Comparison of ENCODE assay signal across 1 cellular context in the genomic region with DNA sequence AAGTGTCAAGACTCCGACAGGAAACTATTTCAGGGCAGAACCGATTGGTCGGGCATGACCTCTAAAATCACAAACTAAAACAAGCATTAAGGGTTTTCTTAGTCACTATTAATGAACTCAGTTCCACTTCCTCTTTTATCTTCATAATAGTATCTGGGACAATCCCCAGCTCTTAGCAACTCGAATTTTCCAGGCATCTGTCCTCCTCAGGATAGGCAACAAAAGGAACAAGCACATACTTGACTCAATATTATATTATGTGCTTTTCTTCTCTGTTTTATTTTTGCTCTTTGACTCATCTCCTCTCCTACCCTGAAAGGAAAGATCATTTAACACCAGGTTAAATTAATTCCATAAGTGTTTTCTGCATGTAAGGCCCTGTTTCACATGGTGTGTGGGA.
A peak's percentile ranks its signal among the peaks of the same experiment; 100 is the strongest.
TF ChIP-seq lines count a peak whose summit lies in the region.

No MANE protein-coding gene starts in this region.

TF ChIP-seq in GM12878, 131 proteins besides CTCF, POLR2A, EP300 and RAD21 (continued from another document and continues in another):
- TF ChIP-seq, protein P1, sequence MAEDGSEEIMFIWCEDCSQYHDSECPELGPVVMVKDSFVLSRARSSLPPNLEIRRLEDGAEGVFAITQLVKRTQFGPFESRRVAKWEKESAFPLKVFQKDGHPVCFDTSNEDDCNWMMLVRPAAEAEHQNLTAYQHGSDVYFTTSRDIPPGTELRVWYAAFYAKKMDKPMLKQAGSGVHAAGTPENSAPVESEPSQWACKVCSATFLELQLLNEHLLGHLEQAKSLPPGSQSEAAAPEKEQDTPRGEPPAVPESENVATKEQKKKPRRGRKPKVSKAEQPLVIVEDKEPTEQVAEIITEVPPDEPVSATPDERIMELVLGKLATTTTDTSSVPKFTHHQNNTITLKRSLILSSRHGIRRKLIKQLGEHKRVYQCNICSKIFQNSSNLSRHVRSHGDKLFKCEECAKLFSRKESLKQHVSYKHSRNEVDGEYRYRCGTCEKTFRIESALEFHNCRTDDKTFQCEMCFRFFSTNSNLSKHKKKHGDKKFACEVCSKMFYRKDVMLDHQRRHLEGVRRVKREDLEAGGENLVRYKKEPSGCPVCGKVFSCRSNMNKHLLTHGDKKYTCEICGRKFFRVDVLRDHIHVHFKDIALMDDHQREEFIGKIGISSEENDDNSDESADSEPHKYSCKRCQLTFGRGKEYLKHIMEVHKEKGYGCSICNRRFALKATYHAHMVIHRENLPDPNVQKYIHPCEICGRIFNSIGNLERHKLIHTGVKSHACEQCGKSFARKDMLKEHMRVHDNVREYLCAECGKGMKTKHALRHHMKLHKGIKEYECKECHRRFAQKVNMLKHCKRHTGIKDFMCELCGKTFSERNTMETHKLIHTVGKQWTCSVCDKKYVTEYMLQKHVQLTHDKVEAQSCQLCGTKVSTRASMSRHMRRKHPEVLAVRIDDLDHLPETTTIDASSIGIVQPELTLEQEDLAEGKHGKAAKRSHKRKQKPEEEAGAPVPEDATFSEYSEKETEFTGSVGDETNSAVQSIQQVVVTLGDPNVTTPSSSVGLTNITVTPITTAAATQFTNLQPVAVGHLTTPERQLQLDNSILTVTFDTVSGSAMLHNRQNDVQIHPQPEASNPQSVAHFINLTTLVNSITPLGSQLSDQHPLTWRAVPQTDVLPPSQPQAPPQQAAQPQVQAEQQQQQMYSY (CRISPR knock-in tag; IDR thresholded peaks at IDR 0.05), result no peak
- TF ChIP-seq, protein P2, sequence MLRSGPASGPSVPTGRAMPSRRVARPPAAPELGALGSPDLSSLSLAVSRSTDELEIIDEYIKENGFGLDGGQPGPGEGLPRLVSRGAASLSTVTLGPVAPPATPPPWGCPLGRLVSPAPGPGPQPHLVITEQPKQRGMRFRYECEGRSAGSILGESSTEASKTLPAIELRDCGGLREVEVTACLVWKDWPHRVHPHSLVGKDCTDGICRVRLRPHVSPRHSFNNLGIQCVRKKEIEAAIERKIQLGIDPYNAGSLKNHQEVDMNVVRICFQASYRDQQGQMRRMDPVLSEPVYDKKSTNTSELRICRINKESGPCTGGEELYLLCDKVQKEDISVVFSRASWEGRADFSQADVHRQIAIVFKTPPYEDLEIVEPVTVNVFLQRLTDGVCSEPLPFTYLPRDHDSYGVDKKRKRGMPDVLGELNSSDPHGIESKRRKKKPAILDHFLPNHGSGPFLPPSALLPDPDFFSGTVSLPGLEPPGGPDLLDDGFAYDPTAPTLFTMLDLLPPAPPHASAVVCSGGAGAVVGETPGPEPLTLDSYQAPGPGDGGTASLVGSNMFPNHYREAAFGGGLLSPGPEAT (IDR thresholded peaks at IDR 0.05; ENCODE audit: low read depth), result peak; percentile 22; the same call in 1 of the 2 replicates
- TF ChIP-seq, protein P3, sequence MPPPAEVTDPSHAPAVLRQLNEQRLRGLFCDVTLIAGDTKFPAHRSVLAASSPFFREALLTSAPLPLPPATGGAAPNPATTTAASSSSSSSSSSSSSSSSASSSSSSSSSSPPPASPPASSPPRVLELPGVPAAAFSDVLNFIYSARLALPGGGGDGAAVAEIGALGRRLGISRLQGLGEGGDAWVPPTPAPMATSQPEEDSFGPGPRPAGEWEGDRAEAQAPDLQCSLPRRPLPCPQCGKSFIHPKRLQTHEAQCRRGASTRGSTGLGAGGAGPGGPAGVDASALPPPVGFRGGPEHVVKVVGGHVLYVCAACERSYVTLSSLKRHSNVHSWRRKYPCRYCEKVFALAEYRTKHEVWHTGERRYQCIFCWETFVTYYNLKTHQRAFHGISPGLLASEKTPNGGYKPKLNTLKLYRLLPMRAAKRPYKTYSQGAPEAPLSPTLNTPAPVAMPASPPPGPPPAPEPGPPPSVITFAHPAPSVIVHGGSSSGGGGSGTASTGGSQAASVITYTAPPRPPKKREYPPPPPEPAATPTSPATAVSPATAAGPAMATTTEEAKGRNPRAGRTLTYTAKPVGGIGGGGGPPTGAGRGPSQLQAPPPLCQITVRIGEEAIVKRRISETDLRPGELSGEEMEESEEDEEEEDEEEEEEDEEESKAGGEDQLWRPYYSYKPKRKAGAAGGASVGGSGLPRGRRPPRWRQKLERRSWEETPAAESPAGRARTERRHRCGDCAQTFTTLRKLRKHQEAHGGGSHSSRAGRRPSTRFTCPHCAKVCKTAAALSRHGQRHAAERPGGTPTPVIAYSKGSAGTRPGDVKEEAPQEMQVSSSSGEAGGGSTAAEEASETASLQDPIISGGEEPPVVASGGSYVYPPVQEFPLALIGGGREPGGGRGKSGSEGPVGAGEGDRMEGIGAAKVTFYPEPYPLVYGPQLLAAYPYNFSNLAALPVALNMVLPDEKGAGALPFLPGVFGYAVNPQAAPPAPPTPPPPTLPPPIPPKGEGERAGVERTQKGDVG (CRISPR knock-in tag; IDR thresholded peaks at IDR 0.05), result no peak
- TF ChIP-seq SUPT20H (IDR thresholded peaks at IDR 0.05; ENCODE audit: borderline replicate concordance, control insufficient read depth, low read depth, low read length) (no peak), GATAD2B (conservative IDR thresholded peaks at IDR 0.05; ENCODE audit: low read depth) (0 out of 2 replicates have a peak, but pooled peaks have one; percentile 33), SPI1 (IDR thresholded peaks at IDR 0.05; ENCODE audit: borderline replicate concordance, insufficient read depth, low read depth, low read length) (peak; percentile 99), RUNX3 (IDR thresholded peaks at IDR 0.05; ENCODE audit: low read length) (peak; percentile 49), ZBED1 (IDR thresholded peaks at IDR 0.05; ENCODE audit: borderline replicate concordance) (peak; percentile 42; the same call in 1 of the 2 replicates), STAT3 (IDR thresholded peaks at IDR 0.05; ENCODE audit: low read depth, low read length) (no peak), SMC3 (IDR thresholded peaks at IDR 0.05; ENCODE audit: borderline replicate concordance, low read length) (no peak), NR2C1 (IDR thresholded peaks at IDR 0.05) (no peak), MEF2A (IDR thresholded peaks at IDR 0.05; ENCODE audit: insufficient read depth, low read depth, low read length) (peak; percentile 77; the same call in 1 of the 2 replicates), YBX1 (IDR thresholded peaks at IDR 0.05) (no peak), HDAC2 (IDR thresholded peaks at IDR 0.05) (no peak), HCFC1 (IDR thresholded peaks at IDR 0.05; ENCODE audit: low read length) (no peak), RB1 (IDR thresholded peaks at IDR 0.05; ENCODE audit: borderline replicate concordance) (no peak), MXI1 (IDR thresholded peaks at IDR 0.05; ENCODE audit: low read depth, low read length) (no peak), NFIC (IDR thresholded peaks at IDR 0.05; ENCODE audit: low read depth, low read length) (peak; percentile 78), POU2F2 (IDR thresholded peaks at IDR 0.05; ENCODE audit: borderline replicate concordance, low read depth, low read length) (no peak), TCF3 (IDR thresholded peaks at IDR 0.05; ENCODE audit: borderline replicate concordance, insufficient read depth, low read depth, low read length) (no peak), MTA2 (IDR thresholded peaks at IDR 0.05; ENCODE audit: low read depth) (peak; percentile 74; the same call in 1 of the 2 replicates), NR2F1 (conservative IDR thresholded peaks at IDR 0.05) (peak; percentile 63), YY1 (IDR thresholded peaks at IDR 0.05; ENCODE audit: low read depth, low read length) (no peak), MYC (IDR thresholded peaks at IDR 0.05; ENCODE audit: insufficient read depth, insufficient read length, insufficient replicate concordance, low read length, severe bottlenecking) (no peak), POLR2AphosphoS2 (IDR thresholded peaks at IDR 0.05; ENCODE audit: low read depth, low read length) (no peak), RCOR1 (conservative IDR thresholded peaks at IDR 0.05; ENCODE audit: low read depth, low read length) (no peak), BACH1 (IDR thresholded peaks at IDR 0.05; ENCODE audit: borderline replicate concordance) (no peak), NFYA (IDR thresholded peaks at IDR 0.05; ENCODE audit: borderline replicate concordance, low read depth, low read length) (no peak), PAX5 (IDR thresholded peaks at IDR 0.05; ENCODE audit: borderline replicate concordance, low read depth, low read length) (peak; percentile 22; the same call in 1 of the 2 replicates), MYB (IDR thresholded peaks at IDR 0.05; ENCODE audit: borderline replicate concordance, low read depth, low read length) (no peak), FOXM1 (IDR thresholded peaks at IDR 0.05; ENCODE audit: low read depth, low read length) (peak; percentile 65; the same call in 1 of the 2 replicates), CHD1 (IDR thresholded peaks at IDR 0.05; ENCODE audit: low read depth, low read length) (no peak), CEBPB (IDR thresholded peaks at IDR 0.05; ENCODE audit: borderline replicate concordance in 1 of 2, low read depth in 2 of 2, low read length in 2 of 2) (no peak), NFXL1 (IDR thresholded peaks at IDR 0.05; ENCODE audit: borderline replicate concordance) (no peak), CREB1 (IDR thresholded peaks at IDR 0.05; ENCODE audit: low read depth) (no peak), CBX3 (IDR thresholded peaks at IDR 0.05; ENCODE audit: borderline replicate concordance, low read depth) (no peak), FOXK2 (IDR thresholded peaks at IDR 0.05) (no peak), PAX8 (IDR thresholded peaks at IDR 0.05) (no peak), SUZ12 (IDR thresholded peaks at IDR 0.05; ENCODE audit: unreplicated experiment) (no peak), NBN (IDR thresholded peaks at IDR 0.05) (no peak)
- TF ChIP-seq, protein P4, sequence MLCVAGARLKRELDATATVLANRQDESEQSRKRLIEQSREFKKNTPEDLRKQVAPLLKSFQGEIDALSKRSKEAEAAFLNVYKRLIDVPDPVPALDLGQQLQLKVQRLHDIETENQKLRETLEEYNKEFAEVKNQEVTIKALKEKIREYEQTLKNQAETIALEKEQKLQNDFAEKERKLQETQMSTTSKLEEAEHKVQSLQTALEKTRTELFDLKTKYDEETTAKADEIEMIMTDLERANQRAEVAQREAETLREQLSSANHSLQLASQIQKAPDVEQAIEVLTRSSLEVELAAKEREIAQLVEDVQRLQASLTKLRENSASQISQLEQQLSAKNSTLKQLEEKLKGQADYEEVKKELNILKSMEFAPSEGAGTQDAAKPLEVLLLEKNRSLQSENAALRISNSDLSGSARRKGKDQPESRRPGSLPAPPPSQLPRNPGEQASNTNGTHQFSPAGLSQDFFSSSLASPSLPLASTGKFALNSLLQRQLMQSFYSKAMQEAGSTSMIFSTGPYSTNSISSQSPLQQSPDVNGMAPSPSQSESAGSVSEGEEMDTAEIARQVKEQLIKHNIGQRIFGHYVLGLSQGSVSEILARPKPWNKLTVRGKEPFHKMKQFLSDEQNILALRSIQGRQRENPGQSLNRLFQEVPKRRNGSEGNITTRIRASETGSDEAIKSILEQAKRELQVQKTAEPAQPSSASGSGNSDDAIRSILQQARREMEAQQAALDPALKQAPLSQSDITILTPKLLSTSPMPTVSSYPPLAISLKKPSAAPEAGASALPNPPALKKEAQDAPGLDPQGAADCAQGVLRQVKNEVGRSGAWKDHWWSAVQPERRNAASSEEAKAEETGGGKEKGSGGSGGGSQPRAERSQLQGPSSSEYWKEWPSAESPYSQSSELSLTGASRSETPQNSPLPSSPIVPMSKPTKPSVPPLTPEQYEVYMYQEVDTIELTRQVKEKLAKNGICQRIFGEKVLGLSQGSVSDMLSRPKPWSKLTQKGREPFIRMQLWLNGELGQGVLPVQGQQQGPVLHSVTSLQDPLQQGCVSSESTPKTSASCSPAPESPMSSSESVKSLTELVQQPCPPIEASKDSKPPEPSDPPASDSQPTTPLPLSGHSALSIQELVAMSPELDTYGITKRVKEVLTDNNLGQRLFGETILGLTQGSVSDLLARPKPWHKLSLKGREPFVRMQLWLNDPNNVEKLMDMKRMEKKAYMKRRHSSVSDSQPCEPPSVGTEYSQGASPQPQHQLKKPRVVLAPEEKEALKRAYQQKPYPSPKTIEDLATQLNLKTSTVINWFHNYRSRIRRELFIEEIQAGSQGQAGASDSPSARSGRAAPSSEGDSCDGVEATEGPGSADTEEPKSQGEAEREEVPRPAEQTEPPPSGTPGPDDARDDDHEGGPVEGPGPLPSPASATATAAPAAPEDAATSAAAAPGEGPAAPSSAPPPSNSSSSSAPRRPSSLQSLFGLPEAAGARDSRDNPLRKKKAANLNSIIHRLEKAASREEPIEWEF (IDR thresholded peaks at IDR 0.05; ENCODE audit: insufficient replicate concordance, low read depth, low read length), result no peak
- TF ChIP-seq, protein P5, sequence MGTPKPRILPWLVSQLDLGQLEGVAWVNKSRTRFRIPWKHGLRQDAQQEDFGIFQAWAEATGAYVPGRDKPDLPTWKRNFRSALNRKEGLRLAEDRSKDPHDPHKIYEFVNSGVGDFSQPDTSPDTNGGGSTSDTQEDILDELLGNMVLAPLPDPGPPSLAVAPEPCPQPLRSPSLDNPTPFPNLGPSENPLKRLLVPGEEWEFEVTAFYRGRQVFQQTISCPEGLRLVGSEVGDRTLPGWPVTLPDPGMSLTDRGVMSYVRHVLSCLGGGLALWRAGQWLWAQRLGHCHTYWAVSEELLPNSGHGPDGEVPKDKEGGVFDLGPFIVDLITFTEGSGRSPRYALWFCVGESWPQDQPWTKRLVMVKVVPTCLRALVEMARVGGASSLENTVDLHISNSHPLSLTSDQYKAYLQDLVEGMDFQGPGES (IDR thresholded peaks at IDR 0.05), result no peak
- TF ChIP-seq, protein P6, sequence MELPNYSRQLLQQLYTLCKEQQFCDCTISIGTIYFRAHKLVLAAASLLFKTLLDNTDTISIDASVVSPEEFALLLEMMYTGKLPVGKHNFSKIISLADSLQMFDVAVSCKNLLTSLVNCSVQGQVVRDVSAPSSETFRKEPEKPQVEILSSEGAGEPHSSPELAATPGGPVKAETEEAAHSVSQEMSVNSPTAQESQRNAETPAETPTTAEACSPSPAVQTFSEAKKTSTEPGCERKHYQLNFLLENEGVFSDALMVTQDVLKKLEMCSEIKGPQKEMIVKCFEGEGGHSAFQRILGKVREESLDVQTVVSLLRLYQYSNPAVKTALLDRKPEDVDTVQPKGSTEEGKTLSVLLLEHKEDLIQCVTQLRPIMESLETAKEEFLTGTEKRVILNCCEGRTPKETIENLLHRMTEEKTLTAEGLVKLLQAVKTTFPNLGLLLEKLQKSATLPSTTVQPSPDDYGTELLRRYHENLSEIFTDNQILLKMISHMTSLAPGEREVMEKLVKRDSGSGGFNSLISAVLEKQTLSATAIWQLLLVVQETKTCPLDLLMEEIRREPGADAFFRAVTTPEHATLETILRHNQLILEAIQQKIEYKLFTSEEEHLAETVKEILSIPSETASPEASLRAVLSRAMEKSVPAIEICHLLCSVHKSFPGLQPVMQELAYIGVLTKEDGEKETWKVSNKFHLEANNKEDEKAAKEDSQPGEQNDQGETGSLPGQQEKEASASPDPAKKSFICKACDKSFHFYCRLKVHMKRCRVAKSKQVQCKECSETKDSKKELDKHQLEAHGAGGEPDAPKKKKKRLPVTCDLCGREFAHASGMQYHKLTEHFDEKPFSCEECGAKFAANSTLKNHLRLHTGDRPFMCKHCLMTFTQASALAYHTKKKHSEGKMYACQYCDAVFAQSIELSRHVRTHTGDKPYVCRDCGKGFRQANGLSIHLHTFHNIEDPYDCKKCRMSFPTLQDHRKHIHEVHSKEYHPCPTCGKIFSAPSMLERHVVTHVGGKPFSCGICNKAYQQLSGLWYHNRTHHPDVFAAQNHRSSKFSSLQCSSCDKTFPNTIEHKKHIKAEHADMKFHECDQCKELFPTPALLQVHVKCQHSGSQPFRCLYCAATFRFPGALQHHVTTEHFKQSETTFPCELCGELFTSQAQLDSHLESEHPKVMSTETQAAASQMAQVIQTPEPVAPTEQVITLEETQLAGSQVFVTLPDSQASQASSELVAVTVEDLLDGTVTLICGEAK (IDR thresholded peaks at IDR 0.05; ENCODE audit: borderline replicate concordance), result no peak
